Comparison of ENCODE assay signal across 25 cellular contexts in genomic region chr21:42662430-42663199, GRCh38.
"Had no signal": no experiment of that assay in that cellular context is flagged by ENCODE, and none has a peak within 500 bp of the region (broad histone marks: within the 10 kb centered on the region; RNA-seq: fewer than 3 reads in every experiment).

No MANE protein-coding gene starts in this region.

- H3K9me3 Mint-ChIP-seq: activated naive CD4-positive, alpha-beta T cell treated with anti-CD3 and anti-CD28 coated beads, Interleukin-2, amount 50 U/mL, for 72 hours; activated T-cell treated with anti-CD3 and anti-CD28 coated beads, Interleukin-2, amount 50 U/mL, for 24 hours; activated T-helper 17 cell treated with anti-CD3 and anti-CD28 coated beads, Interleukin-2, amount 50 U/mL, for 72 hours; central memory CD8-positive, alpha-beta T cell; effector memory CD8-positive, alpha-beta T cell; natural killer cell treated with Interleukin-12 subunit alpha and Interleukin-12 subunit beta and Interleukin-15 and Interleukin-18, amount 100 ng/mL, for 72 hours had no signal

- H3K4me3 ChIP-seq: ascending aorta, colonic mucosa, dorsolateral prefrontal cortex, esophagus squamous epithelium, gastrocnemius medialis, ovary, prostate gland, right atrium auricular region, thoracic aorta, upper lobe of right lung had no signal

- H3K27me3 ChIP-seq: ascending aorta, colonic mucosa, ovary, right atrium auricular region, upper lobe of right lung had no signal

- H3K36me3 ChIP-seq: ascending aorta, colonic mucosa, esophagus squamous epithelium, gastrocnemius medialis, neutrophil, ovary, prostate gland, right atrium auricular region, thoracic aorta, upper lobe of right lung had no signal

- H3K9me3 ChIP-seq: ascending aorta, colonic mucosa, esophagus squamous epithelium, gastrocnemius medialis, neutrophil, ovary, prostate gland, right atrium auricular region, thoracic aorta, upper lobe of right lung had no signal

- H3K36me3 Mint-ChIP-seq: activated naive CD4-positive, alpha-beta T cell treated with anti-CD3 and anti-CD28 coated beads, Interleukin-2, amount 50 U/mL, for 72 hours; natural killer cell treated with Interleukin-12 subunit alpha and Interleukin-12 subunit beta and Interleukin-15 and Interleukin-18, amount 100 ng/mL, for 72 hours had no signal

- H3K27ac Mint-ChIP-seq: activated naive CD4-positive, alpha-beta T cell treated with anti-CD3 and anti-CD28 coated beads, Interleukin-2, amount 50 U/mL, for 72 hours; activated T-cell treated with anti-CD3 and anti-CD28 coated beads, Interleukin-2, amount 50 U/mL, for 24 hours; activated T-helper 17 cell treated with anti-CD3 and anti-CD28 coated beads, Interleukin-2, amount 50 U/mL, for 72 hours; effector memory CD8-positive, alpha-beta T cell; natural killer cell treated with Interleukin-12 subunit alpha and Interleukin-12 subunit beta and Interleukin-15 and Interleukin-18, amount 100 ng/mL, for 72 hours had no signal

- H3K27me3 Mint-ChIP-seq: activated T-cell treated with anti-CD3 and anti-CD28 coated beads, Interleukin-2, amount 50 U/mL, for 24 hours; activated T-helper 17 cell treated with anti-CD3 and anti-CD28 coated beads, Interleukin-2, amount 50 U/mL, for 72 hours had no signal

- H3K4me1 Mint-ChIP-seq: activated T-helper 17 cell treated with anti-CD3 and anti-CD28 coated beads, Interleukin-2, amount 50 U/mL, for 72 hours; central memory CD8-positive, alpha-beta T cell had no signal

- ATAC-seq: activated naive CD4-positive, alpha-beta T cell treated with anti-CD3 and anti-CD28 coated beads, Interleukin-2, amount 50 U/mL, for 72 hours; activated T-helper 17 cell treated with anti-CD3 and anti-CD28 coated beads, Interleukin-2, amount 50 U/mL, for 72 hours; effector memory CD8-positive, alpha-beta T cell; gastrocnemius medialis; left ventricle myocardium superior; upper lobe of right lung had no signal

- H3K4me1 ChIP-seq: ascending aorta, gastrocnemius medialis, upper lobe of right lung had no signal

- DNase-seq: activated CD4-positive, alpha-beta T cell treated with anti-CD3 and anti-CD28 coated beads for 1 hour; activated CD4-positive, alpha-beta T cell treated with anti-CD3 and anti-CD28 coated beads, Interleukin-2, amount 50 U/mL, for 1 hour; activated T-cell treated with anti-CD3 and anti-CD28 coated beads, Interleukin-2, amount 50 U/mL, for 24 hours; colonic mucosa; dorsolateral prefrontal cortex; effector memory CD8-positive, alpha-beta T cell; esophagus squamous epithelium; gastrocnemius medialis; head of caudate nucleus; hypothalamus; left ventricle myocardium superior; mammary epithelial cell; ovary; stimulated activated CD4-positive, alpha-beta T cell treated with anti-CD3 and anti-CD28 coated beads, Interleukin-4, amount 100 ng/mL, for 24 hours; stimulated activated naive CD4-positive, alpha-beta T cell treated with Interleukin-2 at 50 U/mL for 16 hours; upper lobe of right lung had no signal

- H3K4me3 Mint-ChIP-seq: activated T-cell treated with anti-CD3 and anti-CD28 coated beads, Interleukin-2, amount 50 U/mL, for 24 hours; activated T-helper 17 cell treated with anti-CD3 and anti-CD28 coated beads, Interleukin-2, amount 50 U/mL, for 72 hours; central memory CD8-positive, alpha-beta T cell; effector memory CD8-positive, alpha-beta T cell; natural killer cell treated with Interleukin-12 subunit alpha and Interleukin-12 subunit beta and Interleukin-15 and Interleukin-18, amount 100 ng/mL, for 72 hours had no signal

- H3K27ac ChIP-seq: ascending aorta, colonic mucosa, esophagus squamous epithelium, gastrocnemius medialis, neutrophil, ovary, right atrium auricular region, thoracic aorta, upper lobe of right lung had no signal
